29 cellular contexts compared by ENCODE assay signal in genomic region chr19:38464421-38465082, GRCh38.
"Had no signal": no experiment of that assay in that cellular context is flagged by ENCODE, and none has a peak within 500 bp of the region (broad histone marks: within the 10 kb centered on the region; RNA-seq: fewer than 3 reads in every experiment).

No MANE protein-coding gene starts in this region.

- H3K27ac Mint-ChIP-seq: activated naive CD4-positive, alpha-beta T cell treated with anti-CD3 and anti-CD28 coated beads for 36 hours; activated naive CD8-positive, alpha-beta T cell treated with anti-CD3 and anti-CD28 coated beads, Interleukin-2, amount 10 ng/mL, durations not matched to agents 7 days and 5 days; activated T-helper 17 cell treated with anti-CD3 and anti-CD28 coated beads, Interleukin-2, amount 50 U/mL, for 72 hours had no signal

- H3K36me3 ChIP-seq: adrenal gland, breast epithelium, WERI-Rb-1 had no signal

- H3K4me3 Mint-ChIP-seq: activated naive CD4-positive, alpha-beta T cell treated with anti-CD3 and anti-CD28 coated beads for 36 hours; activated naive CD8-positive, alpha-beta T cell treated with anti-CD3 and anti-CD28 coated beads, Interleukin-2, amount 10 ng/mL, durations not matched to agents 7 days and 5 days; activated T-helper 17 cell treated with anti-CD3 and anti-CD28 coated beads, Interleukin-2, amount 50 U/mL, for 72 hours had no signal

- H3K27me3 ChIP-seq: adrenal gland, SJCRH30 had no signal

- H3K9me3 Mint-ChIP-seq: activated naive CD4-positive, alpha-beta T cell treated with anti-CD3 and anti-CD28 coated beads for 36 hours; activated T-helper 17 cell treated with anti-CD3 and anti-CD28 coated beads, Interleukin-2, amount 50 U/mL, for 72 hours had no signal

- H3K4me3 ChIP-seq: adrenal gland, breast epithelium, SJCRH30 had no signal

- H3K36me3 Mint-ChIP-seq: activated naive CD8-positive, alpha-beta T cell treated with anti-CD3 and anti-CD28 coated beads, Interleukin-2, amount 10 ng/mL, durations not matched to agents 7 days and 5 days had no signal

- H3K4me1 Mint-ChIP-seq: activated naive CD8-positive, alpha-beta T cell treated with anti-CD3 and anti-CD28 coated beads, Interleukin-2, amount 10 ng/mL, durations not matched to agents 7 days and 5 days; activated T-helper 17 cell treated with anti-CD3 and anti-CD28 coated beads, Interleukin-2, amount 50 U/mL, for 72 hours had no signal

- ATAC-seq: activated CD4-positive, CD25-positive, alpha-beta regulatory T cell treated with anti-CD3 and anti-CD28 coated beads, Interleukin-2, amount 50 U/mL, for 24 hours; activated T-helper 17 cell treated with anti-CD3 and anti-CD28 coated beads, Interleukin-2, amount 50 U/mL, for 72 hours; Panc1 had no signal

- DNase-seq: activated CD4-positive, alpha-beta T cell treated with anti-CD3 and anti-CD28 coated beads for 4 hours; activated CD4-positive, alpha-beta T cell treated with anti-CD3 and anti-CD28 coated beads, Interleukin-2, amount 50 U/mL, for 4 hours; activated CD8-positive, alpha-beta memory T cell treated with anti-CD3 and anti-CD28 coated beads for 24 hours; activated gamma-delta T cell; activated naive CD4-positive, alpha-beta T cell treated with anti-CD3 and anti-CD28 coated beads for 36 hours; activated naive CD8-positive, alpha-beta T cell treated with anti-CD3 and anti-CD28 coated beads, Interleukin-2, amount 10 ng/mL, durations not matched to agents 7 days and 5 days; activated T-cell treated with anti-CD3 and anti-CD28 coated beads for 4 hours; activated T-cell treated with anti-CD3 and anti-CD28 coated beads, Interleukin-2, amount 50 U/mL, for 48 hours; adrenal gland; aorta; MM.1S; NCI-H1105; NCI-H1436; NCI-H187; NCI-H2081; NCI-H510A treated with DMSO at 0.1 percent for 48 hours; NCI-H69; NK-92 treated with Interleukin-12 subunit alpha and Interleukin-12 subunit beta, amount 100 ng/mL, for 24 hours; OCI-M1; Right ventricle myocardium superior; RPMI8226; SJCRH30; SK-N-SH; T-helper 1 cell; WERI-Rb-1 had no signal
